In the genomic region with DNA sequence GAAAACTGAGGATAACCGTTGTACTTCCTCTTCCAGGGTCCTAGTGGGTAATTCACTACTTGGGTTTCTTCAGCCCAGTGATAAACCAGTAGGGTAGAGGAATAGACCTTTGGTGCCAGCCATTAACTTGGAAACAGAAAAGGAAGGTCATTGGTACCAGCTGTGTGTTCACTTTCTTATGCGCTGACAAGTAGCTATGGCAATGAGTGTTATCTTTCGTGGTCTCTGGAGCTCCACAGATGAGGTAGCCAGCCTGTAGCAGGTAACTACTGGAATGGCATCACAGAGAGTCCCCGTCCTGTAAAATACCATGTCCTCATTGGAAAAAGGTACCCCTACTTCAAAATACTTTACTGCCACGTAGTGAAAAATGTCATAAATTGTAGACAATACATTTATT, we compare ENCODE assay signal across 9 cellular contexts. TPM values are rescaled to one million over a fixed set of nuclear protein-coding genes. Genes with fewer than 3 reads are reported as not detected.
DNase-seq lines count a peak whose midpoint lies in the region; ATAC-seq and TF ChIP-seq lines count a peak whose summit lies in the region.
"Had no signal": no experiment of that assay in that cellular context is flagged by ENCODE, and none has a peak within 500 bp of the region (broad histone marks: within the 10 kb centered on the region; RNA-seq: fewer than 3 reads in every experiment).

No MANE protein-coding gene starts in this region.

- no peak overlapping the region for H2AFZ ChIP-seq in DND-41 (ENCODE audit: low read depth, low read length)

- H3K27me3 Mint-ChIP-seq in activated naive CD8-positive, alpha-beta T cell treated with anti-CD3 and anti-CD28 coated beads for 36 hours: no peaks in the 10 kb centered on the region

- 80% methylated on average over 4 of the region's 5 CpGs for WGBS in HUES64

- H3K9me3 ChIP-seq in DND-41 (ENCODE audit: insufficient read depth, low read length, severe bottlenecking) (peaks cover 4% of the 10 kb centered on the region), HUES64 (ENCODE audit: insufficient read depth, low read depth, low read length) (no peaks in the 10 kb centered on the region), muscle layer of duodenum (ENCODE audit: control insufficient read depth in 1 of 2, low read length in 2 of 2) (no peaks in the 10 kb centered on the region)

- peak overlapping the region; percentile 90 for H3K4me3 Mint-ChIP-seq in activated naive CD8-positive, alpha-beta T cell treated with anti-CD3 and anti-CD28 coated beads for 36 hours

- H3K4me2 ChIP-seq in DND-41 (ENCODE audit: insufficient read depth, low read length): peak overlapping the region; percentile 66

- H3K27ac Mint-ChIP-seq in activated naive CD8-positive, alpha-beta T cell treated with anti-CD3 and anti-CD28 coated beads for 36 hours: peak overlapping the region; percentile 71

- H3K4me1 Mint-ChIP-seq in activated naive CD8-positive, alpha-beta T cell treated with anti-CD3 and anti-CD28 coated beads for 36 hours: peaks cover 44% of the 10 kb centered on the region

- H3K36me3 ChIP-seq in DND-41 (ENCODE audit: insufficient read depth, low read length) (peaks cover 9% of the 10 kb centered on the region), HUES64 (ENCODE audit: insufficient read depth, low read length) (no peaks in the 10 kb centered on the region), muscle layer of duodenum (ENCODE audit: control insufficient read depth in 1 of 2, insufficient read depth in 2 of 2, low read length in 2 of 2) (no peaks in the 10 kb centered on the region)

- H3K4me1 ChIP-seq in DND-41 (ENCODE audit: insufficient read depth, low read length) (peaks cover 37% of the 10 kb centered on the region), HUES64 (ENCODE audit: insufficient read depth, low read length) (peaks cover 21% of the 10 kb centered on the region), muscle layer of duodenum (ENCODE audit: control insufficient read depth in 1 of 2, insufficient read depth in 2 of 2, low read length in 2 of 2) (peaks cover 10 to 21% of the 10 kb centered on the region in 2 donors)

- 0 out of 2 replicates have a peak overlapping the region, but pooled peaks have one; percentile 36 for H3K27ac ChIP-seq in DND-41 (ENCODE audit: low read length)
- no peak overlapping the region for H3K27ac ChIP-seq in HUES64 (ENCODE audit: low read depth, low read length)
- H3K27ac ChIP-seq in muscle layer of duodenum (ENCODE audit: low read length): no peak overlapping the region

- peaks cover 57% of the 10 kb centered on the region for H4K20me1 ChIP-seq in DND-41 (ENCODE audit: insufficient read depth, low read length)

- no peak for TF ChIP-seq CTCF in DND-41 (IDR thresholded peaks at IDR 0.05; ENCODE audit: borderline replicate concordance, extremely low read depth, low read length, poor library complexity, severe bottlenecking)

- H3K9me3 Mint-ChIP-seq in activated naive CD8-positive, alpha-beta T cell treated with anti-CD3 and anti-CD28 coated beads for 36 hours: peaks cover 2% of the 10 kb centered on the region

- DNase-seq in DND-41 (no peak), superior temporal gyrus (ENCODE audit: extremely low spot score) (no peak), NCI-H1417 treated with DMSO at 0.1 percent for 48 hours (lab: John Stamatoyannopoulos, UW) (no peak)
- DNase-seq in activated naive CD8-positive, alpha-beta T cell treated with anti-CD3 and anti-CD28 coated beads for 36 hours: no peak
- DNase-seq: HCEC 1CT had no signal

- H3K9ac ChIP-seq in DND-41 (ENCODE audit: low read depth, low read length) (peak overlapping the region; percentile 94), HUES64 (ENCODE audit: low read depth, low read length) (no peak overlapping the region)

- peaks cover 72% of the 10 kb centered on the region for H3K79me2 ChIP-seq in DND-41 (ENCODE audit: insufficient read depth, low read length)

- H3K4me3 ChIP-seq in DND-41 (ENCODE audit: low read depth in 1 of 2, low read length in 2 of 2): peak overlapping the region; percentile 69 to 72; a peak in 3 of 4 replicates
- peak overlapping the region; percentile 89 for H3K4me3 ChIP-seq in HUES64 (ENCODE audit: low read length)
- H3K4me3 ChIP-seq in muscle layer of duodenum (ENCODE audit: low read depth in 1 of 2, low read length in 2 of 2): peak overlapping the region; percentile 90 to 100

- ATAC-seq in DND-41 (ENCODE audit: insufficient read depth, low read depth) (no peak), GM19397 (IDR thresholded peaks at IDR 0.05; ENCODE audit: unreplicated experiment) (no peak), HG03378 (IDR thresholded peaks at IDR 0.05; ENCODE audit: unreplicated experiment) (no peak)

- H3K36me3 Mint-ChIP-seq in activated naive CD8-positive, alpha-beta T cell treated with anti-CD3 and anti-CD28 coated beads for 36 hours: peaks cover 38% of the 10 kb centered on the region

- H3K27me3 ChIP-seq in DND-41 (ENCODE audit: insufficient read depth, low read length, poor library complexity) (no peaks in the 10 kb centered on the region), HUES64 (ENCODE audit: insufficient read depth, low read length) (peaks cover 13% of the 10 kb centered on the region), muscle layer of duodenum (ENCODE audit: low read depth, low read length) (no peaks in the 10 kb centered on the region)

RNA-seq across cellular contexts. Expression of a gene that starts 2.3 kb away (rescaled TPM):
- polyA plus RNA-seq in HUES64 (2013, experiment 1 of 2): 25.3 TPM
- polyA plus RNA-seq in HUES64 (2013, experiment 2 of 2): 28.8 TPM
- 10 to 100 TPM; 42.3 to 44.3 TPM for total RNA-seq in activated naive CD8-positive, alpha-beta T cell treated with anti-CD3 and anti-CD28 coated beads for 36 hours
